In genomic region chr6:130700397-130700796, GRCh38 we compare ENCODE assay signal across 20 cellular contexts.
A peak's percentile ranks its signal among the peaks of the same experiment; 100 is the strongest.
DNase-seq lines count a peak whose midpoint lies in the region; ATAC-seq and TF ChIP-seq lines count a peak whose summit lies in the region.
"Had no signal": no experiment of that assay in that cellular context is flagged by ENCODE, and none has a peak within 500 bp of the region (broad histone marks: within the 10 kb centered on the region; RNA-seq: fewer than 3 reads in every experiment).

No MANE protein-coding gene starts in this region.

- no peak overlapping the region for H3K27ac Mint-ChIP-seq in effector memory CD8-positive, alpha-beta T cell
- H3K27ac Mint-ChIP-seq in mesothelial cell of epicardium = no peak overlapping the region
- H3K27ac Mint-ChIP-seq: CD14-positive monocyte; CD4-positive, alpha-beta T cell; GM23338; H9 had no signal

- H3K4me1 ChIP-seq in DND-41 (ENCODE audit: insufficient read depth, low read length) (peaks cover 15% of the 10 kb centered on the region), Loucy (ENCODE audit: insufficient read depth, low read length, poor library complexity, severe bottlenecking) (no peaks in the 10 kb centered on the region)
- H3K4me1 ChIP-seq: A549, BE2C had no signal

- H3K9ac ChIP-seq in DND-41 (ENCODE audit: low read depth, low read length) (no peak overlapping the region), Loucy (ENCODE audit: low read depth, low read length, poor library complexity, severe bottlenecking) (no peak overlapping the region), neural cell (ENCODE audit: low read length) (no peak overlapping the region)
- H3K9ac ChIP-seq: BLaER1 treated with 17β-estradiol and CSF1 and Interleukin-3, amounts not matched to agents 10 nM and 100 nM had no signal

- H4K20me1 ChIP-seq in DND-41 (ENCODE audit: insufficient read depth, low read length) (no peaks in the 10 kb centered on the region), Loucy (ENCODE audit: insufficient read depth, low read length, poor library complexity, severe bottlenecking) (no peaks in the 10 kb centered on the region), neural cell (ENCODE audit: insufficient read depth) (no peaks in the 10 kb centered on the region)
- H4K20me1 ChIP-seq: BLaER1 treated with 17β-estradiol and CSF1 and Interleukin-3, amounts not matched to agents 10 nM and 100 nM had no signal

- H3K36me3 ChIP-seq in DND-41 (ENCODE audit: insufficient read depth, low read length) (no peaks in the 10 kb centered on the region), Loucy (ENCODE audit: insufficient read depth, low read length) (no peaks in the 10 kb centered on the region), neural cell (ENCODE audit: insufficient read depth, low read length) (no peaks in the 10 kb centered on the region)
- H3K36me3 ChIP-seq: BE2C; BLaER1 treated with 17β-estradiol and CSF1 and Interleukin-3, amounts not matched to agents 10 nM and 100 nM had no signal

- peak overlapping the region in 1 of 2 donors; percentile 57 for H3K4me3 Mint-ChIP-seq in effector memory CD8-positive, alpha-beta T cell
- no peak overlapping the region for H3K4me3 Mint-ChIP-seq in mesothelial cell of epicardium
- H3K4me3 Mint-ChIP-seq: CD14-positive monocyte; CD4-positive, alpha-beta T cell; CD8-positive, alpha-beta memory T cell; GM23338; H9 had no signal

- no peaks in the 10 kb centered on the region for H3K9me2 ChIP-seq in Loucy (replicated peaks; ENCODE audit: low read depth, low read length)
- no peaks in the 10 kb centered on the region for H3K9me2 ChIP-seq in neural cell (ENCODE audit: insufficient read depth, low read length)

- H3K4me1 Mint-ChIP-seq in effector memory CD8-positive, alpha-beta T cell (ENCODE audit: low read depth in 2 of 2) = peaks cover 12 to 16% of the 10 kb centered on the region in 2 donors
- no peaks in the 10 kb centered on the region for H3K4me1 Mint-ChIP-seq in mesothelial cell of epicardium
- H3K4me1 Mint-ChIP-seq: CD14-positive monocyte, GM23338 had no signal

- peaks cover 3% of the 10 kb centered on the region for H3K9me3 ChIP-seq in DND-41 (ENCODE audit: insufficient read depth, low read length, severe bottlenecking)
- no peaks in the 10 kb centered on the region for H3K9me3 ChIP-seq in Loucy (ENCODE audit: insufficient read depth, low read depth, low read length)
- no peaks in the 10 kb centered on the region for H3K9me3 ChIP-seq in neural cell (ENCODE audit: low read length)
- H3K9me3 ChIP-seq: A549, BE2C had no signal

- H3K79me2 ChIP-seq in DND-41 (ENCODE audit: insufficient read depth, low read length) (no peaks in the 10 kb centered on the region), Loucy (ENCODE audit: insufficient read depth, low read length) (no peaks in the 10 kb centered on the region), neural cell (replicated peaks; ENCODE audit: insufficient read depth, low read length) (no peaks in the 10 kb centered on the region)

- no peak for TF ChIP-seq EP300 in neural cell (conservative IDR thresholded peaks at IDR 0.05; ENCODE audit: poor library complexity, severe bottlenecking)

- no peaks in the 10 kb centered on the region for H3K27me3 Mint-ChIP-seq in effector memory CD8-positive, alpha-beta T cell
- peaks cover 4% of the 10 kb centered on the region for H3K27me3 Mint-ChIP-seq in mesothelial cell of epicardium (ENCODE audit: low read depth)
- H3K27me3 Mint-ChIP-seq: CD4-positive, alpha-beta T cell had no signal

- peak; percentile 21 for TF ChIP-seq CTCF in DND-41 (IDR thresholded peaks at IDR 0.05; ENCODE audit: borderline replicate concordance, extremely low read depth, low read length, poor library complexity, severe bottlenecking)
- peak; percentile 24; the same call in 1 of the 2 replicates for TF ChIP-seq CTCF in Loucy (conservative IDR thresholded peaks at IDR 0.05; ENCODE audit: low read length)
- no peak for TF ChIP-seq CTCF in neural cell (IDR thresholded peaks at IDR 0.05; ENCODE audit: poor library complexity, severe bottlenecking)
- TF ChIP-seq CTCF in mesothelial cell of epicardium (IDR thresholded peaks at IDR 0.05; ENCODE audit: unreplicated experiment) = no peak

- H3K4me3 ChIP-seq in DND-41 (ENCODE audit: low read depth in 1 of 2, low read length in 2 of 2) (no peak overlapping the region), Loucy (ENCODE audit: low read length, poor library complexity, severe bottlenecking) (no peak overlapping the region), neural cell (ENCODE audit: low read length) (no peak overlapping the region)
- H3K4me3 ChIP-seq: A549; BLaER1 treated with 17β-estradiol and CSF1 and Interleukin-3, amounts not matched to agents 10 nM and 100 nM; GM23338 had no signal

- H2AFZ ChIP-seq in DND-41 (ENCODE audit: low read depth, low read length) (no peak overlapping the region), Loucy (ENCODE audit: low read length) (no peak overlapping the region), neural cell (ENCODE audit: low read depth, low read length) (no peak overlapping the region)
- H2AFZ ChIP-seq: GM23338 had no signal

- H3F3A ChIP-seq in Loucy (ENCODE audit: low read depth) (no peaks in the 10 kb centered on the region), neural cell (ENCODE audit: insufficient read depth, low read length, poor library complexity, severe bottlenecking) (no peaks in the 10 kb centered on the region)

- H3K36me3 Mint-ChIP-seq in effector memory CD8-positive, alpha-beta T cell (ENCODE audit: insufficient read depth) = no peaks in the 10 kb centered on the region
- peaks cover 1% of the 10 kb centered on the region for H3K36me3 Mint-ChIP-seq in mesothelial cell of epicardium
- H3K36me3 Mint-ChIP-seq: CD14-positive monocyte had no signal

- peaks cover 0 to 7% of the 10 kb centered on the region in 2 donors for H3K9me3 Mint-ChIP-seq in effector memory CD8-positive, alpha-beta T cell
- peaks cover 27% of the 10 kb centered on the region for H3K9me3 Mint-ChIP-seq in mesothelial cell of epicardium
- H3K9me3 Mint-ChIP-seq: CD4-positive, alpha-beta T cell; GM23338 had no signal

- TF ChIP-seq RAD21 in neural cell (conservative IDR thresholded peaks at IDR 0.05) = peak; percentile 32

- H3K4me2 ChIP-seq in DND-41 (ENCODE audit: insufficient read depth, low read length) = no peak overlapping the region
- no peak overlapping the region for H3K4me2 ChIP-seq in Loucy (ENCODE audit: low read depth, low read length, poor library complexity, severe bottlenecking)
- H3K4me2 ChIP-seq in neural cell (ENCODE audit: low read length) = no peak overlapping the region
- H3K4me2 ChIP-seq: A549, GM23338 had no signal

- H3K27ac ChIP-seq in DND-41 (ENCODE audit: low read length) = no peak overlapping the region
- H3K27ac ChIP-seq in neural cell (ENCODE audit: low read length) = no peak overlapping the region
- H3K27ac ChIP-seq: A549; BLaER1 treated with 17β-estradiol and CSF1 and Interleukin-3, amounts not matched to agents 10 nM and 100 nM had no signal

- no peak for ATAC-seq in DND-41 (ENCODE audit: insufficient read depth, low read depth)
- ATAC-seq in effector memory CD8-positive, alpha-beta T cell (replicated peaks) = peak; percentile 45
- ATAC-seq: A549, GM23338 had no signal

- DNase-seq in DND-41 = no peak
- no peak for DNase-seq in effector memory CD8-positive, alpha-beta T cell
- DNase-seq in foreskin melanocyte = no peak
- no peak for DNase-seq in mesothelial cell of epicardium (ENCODE audit: low spot score in 2 of 2, unreplicated experiment in 2 of 2)
- no peak for DNase-seq in DMS153 (lab: John Stamatoyannopoulos, UW)
- DNase-seq: 8988T; ACHN; BE2C; CD4-positive, alpha-beta T cell; CD8-positive, alpha-beta memory T cell; DMS 273 treated with DMSO at 0.1 percent for 48 hours; DMS53; DMS79 treated with DMSO at 0.1 percent for 48 hours; H9 had no signal

- no peaks in the 10 kb centered on the region for H3K27me3 ChIP-seq in DND-41 (ENCODE audit: insufficient read depth, low read length, poor library complexity)
- no peaks in the 10 kb centered on the region for H3K27me3 ChIP-seq in Loucy (ENCODE audit: insufficient read depth, low read length, poor library complexity, severe bottlenecking)
- H3K27me3 ChIP-seq in neural cell (ENCODE audit: insufficient read depth, low read depth, low read length) = no peaks in the 10 kb centered on the region
- H3K27me3 ChIP-seq: BE2C; BLaER1 treated with 17β-estradiol and CSF1 and Interleukin-3, amounts not matched to agents 10 nM and 100 nM had no signal

TF ChIP-seq in neural cell, 6 proteins besides CTCF, POLR2A, EP300 and RAD21:
- TF ChIP-seq MXI1 (conservative IDR thresholded peaks at IDR 0.05; ENCODE audit: poor library complexity, severe bottlenecking) (no peak), SMC3 (conservative IDR thresholded peaks at IDR 0.05; ENCODE audit: poor library complexity) (peak; percentile 20), POLR2AphosphoS5 (IDR thresholded peaks at IDR 0.05) (no peak), EZH2 (IDR thresholded peaks at IDR 0.05; ENCODE audit: borderline replicate concordance, insufficient read depth, low read length, poor library complexity, severe bottlenecking) (no peak)
- TF ChIP-seq, protein P1, sequence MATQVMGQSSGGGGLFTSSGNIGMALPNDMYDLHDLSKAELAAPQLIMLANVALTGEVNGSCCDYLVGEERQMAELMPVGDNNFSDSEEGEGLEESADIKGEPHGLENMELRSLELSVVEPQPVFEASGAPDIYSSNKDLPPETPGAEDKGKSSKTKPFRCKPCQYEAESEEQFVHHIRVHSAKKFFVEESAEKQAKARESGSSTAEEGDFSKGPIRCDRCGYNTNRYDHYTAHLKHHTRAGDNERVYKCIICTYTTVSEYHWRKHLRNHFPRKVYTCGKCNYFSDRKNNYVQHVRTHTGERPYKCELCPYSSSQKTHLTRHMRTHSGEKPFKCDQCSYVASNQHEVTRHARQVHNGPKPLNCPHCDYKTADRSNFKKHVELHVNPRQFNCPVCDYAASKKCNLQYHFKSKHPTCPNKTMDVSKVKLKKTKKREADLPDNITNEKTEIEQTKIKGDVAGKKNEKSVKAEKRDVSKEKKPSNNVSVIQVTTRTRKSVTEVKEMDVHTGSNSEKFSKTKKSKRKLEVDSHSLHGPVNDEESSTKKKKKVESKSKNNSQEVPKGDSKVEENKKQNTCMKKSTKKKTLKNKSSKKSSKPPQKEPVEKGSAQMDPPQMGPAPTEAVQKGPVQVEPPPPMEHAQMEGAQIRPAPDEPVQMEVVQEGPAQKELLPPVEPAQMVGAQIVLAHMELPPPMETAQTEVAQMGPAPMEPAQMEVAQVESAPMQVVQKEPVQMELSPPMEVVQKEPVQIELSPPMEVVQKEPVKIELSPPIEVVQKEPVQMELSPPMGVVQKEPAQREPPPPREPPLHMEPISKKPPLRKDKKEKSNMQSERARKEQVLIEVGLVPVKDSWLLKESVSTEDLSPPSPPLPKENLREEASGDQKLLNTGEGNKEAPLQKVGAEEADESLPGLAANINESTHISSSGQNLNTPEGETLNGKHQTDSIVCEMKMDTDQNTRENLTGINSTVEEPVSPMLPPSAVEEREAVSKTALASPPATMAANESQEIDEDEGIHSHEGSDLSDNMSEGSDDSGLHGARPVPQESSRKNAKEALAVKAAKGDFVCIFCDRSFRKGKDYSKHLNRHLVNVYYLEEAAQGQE (IDR thresholded peaks at IDR 0.05; ENCODE audit: borderline replicate concordance) = no peak
TF ChIP-seq in neural cell: peak in this region for 1.

Comparison
In these comparisons a context has a peak if more than half of its experiments do, and no peak if none do; other contexts are left out.
1. CTCF ChIP-seq: peak in DND-41 (single experiment) and Loucy (single experiment); none in neural cell (single experiment) and mesothelial cell of epicardium (single experiment).